Comparison of ENCODE assay signal across 8 cellular contexts in genomic region chr1:154609398-154610380, GRCh38. TPM values are rescaled to one million over a fixed set of nuclear protein-coding genes. Genes with fewer than 3 reads are reported as not detected.
DNase-seq lines count a peak whose midpoint lies in the region; ATAC-seq lines count a peak whose summit lies in the region.

No MANE protein-coding gene starts in this region.

- peaks cover 34% of the 10 kb centered on the region for H3K36me3 Mint-ChIP-seq in activated T-helper 17 cell treated with anti-CD3 and anti-CD28 coated beads, Interleukin-2, amount 50 U/mL, for 72 hours (ENCODE audit: low read depth)

- peak overlapping the region; percentile 88 for H3K4me3 Mint-ChIP-seq in activated T-helper 17 cell treated with anti-CD3 and anti-CD28 coated beads, Interleukin-2, amount 50 U/mL, for 72 hours

- H3K9me3 Mint-ChIP-seq in activated T-helper 17 cell treated with anti-CD3 and anti-CD28 coated beads, Interleukin-2, amount 50 U/mL, for 72 hours, result no peaks in the 10 kb centered on the region

- H3K27ac Mint-ChIP-seq in activated T-helper 17 cell treated with anti-CD3 and anti-CD28 coated beads, Interleukin-2, amount 50 U/mL, for 72 hours, result peak overlapping the region; percentile 88

- H3K27me3 Mint-ChIP-seq in activated T-helper 17 cell treated with anti-CD3 and anti-CD28 coated beads, Interleukin-2, amount 50 U/mL, for 72 hours, result no peaks in the 10 kb centered on the region

- DNase-seq in ELR (ENCODE audit: low read depth) (peak; percentile 58), NCI-H69 (lab: John Stamatoyannopoulos, UW) (peak; percentile 73), iPS-NIHi7 (ENCODE audit: extremely low spot score) (peak; percentile 46)
- peak; percentile 22 to 47 for DNase-seq in stimulated activated CD8-positive, alpha-beta memory T cell treated with anti-CD3 and anti-CD28 coated beads, Interleukin-7, amount 100 ng/mL, for 48 hours (ENCODE audit: extremely low read depth in 1 of 2, low read depth in 1 of 2)

- H3K4me1 Mint-ChIP-seq in activated T-helper 17 cell treated with anti-CD3 and anti-CD28 coated beads, Interleukin-2, amount 50 U/mL, for 72 hours, result peaks cover 59% of the 10 kb centered on the region

- ATAC-seq in activated T-helper 17 cell treated with anti-CD3 and anti-CD28 coated beads, Interleukin-2, amount 50 U/mL, for 72 hours (replicated peaks), result peak; percentile 59
- ATAC-seq in HG03139 (IDR thresholded peaks at IDR 0.05; ENCODE audit: unreplicated experiment) (no peak), GM21737 (IDR thresholded peaks at IDR 0.05; ENCODE audit: unreplicated experiment) (no peak), GM19023 (IDR thresholded peaks at IDR 0.05; ENCODE audit: unreplicated experiment) (no peak)

RNA-seq across cellular contexts. Expression of gene ADAR, which starts 1.7 kb away (rescaled TPM):
- total RNA-seq in activated T-helper 17 cell treated with anti-CD3 and anti-CD28 coated beads, Interleukin-2, amount 50 U/mL, for 72 hours, result 100 to 1,000 TPM; 185 to 213 TPM

RNA-seq across cellular contexts. Expression of gene CHRNB2, which starts 42.1 kb away (rescaled TPM):
- under 1 TPM in 1 of 2 donors, not detected in 1; 0.05 TPM for total RNA-seq in activated T-helper 17 cell treated with anti-CD3 and anti-CD28 coated beads, Interleukin-2, amount 50 U/mL, for 72 hours

RNA-seq across cellular contexts. Expression of gene UBE2Q1, which starts 51.2 kb away (rescaled TPM):
- 100 to 1,000 TPM in 1 of 2 donors, 10 to 100 TPM in 1; 91.6 to 118 TPM for total RNA-seq in activated T-helper 17 cell treated with anti-CD3 and anti-CD28 coated beads, Interleukin-2, amount 50 U/mL, for 72 hours
